Comparison of ENCODE assay signal across 8 cellular contexts in genomic region chr21:45543710-45544448, GRCh38. TPM values are rescaled to one million over a fixed set of nuclear protein-coding genes. Genes with fewer than 3 reads are reported as not detected.
DNase-seq lines count a peak whose midpoint lies in the region; ATAC-seq and TF ChIP-seq lines count a peak whose summit lies in the region.

No MANE protein-coding gene starts in this region.

- TF ChIP-seq CTCF in RWPE2 (IDR thresholded peaks at IDR 0.05; ENCODE audit: poor library complexity, severe bottlenecking) (no peak), colonic mucosa (IDR thresholded peaks at IDR 0.05) (no peak), neutrophil (IDR thresholded peaks at IDR 0.05) (no peak), brain microvascular endothelial cell (IDR thresholded peaks at IDR 0.05; ENCODE audit: low read depth, low read length, missing control alignments) (no peak)

- H3K27me3 ChIP-seq in RWPE2 (ENCODE audit: insufficient read depth, poor library complexity, severe bottlenecking) (no peaks in the 10 kb centered on the region), colonic mucosa (no peaks in the 10 kb centered on the region), neutrophil (no peaks in the 10 kb centered on the region), brain microvascular endothelial cell (replicated peaks) (no peaks in the 10 kb centered on the region)

- no peak overlapping the region for H3K9ac ChIP-seq in colonic mucosa (ENCODE audit: low read depth in 2 of 2, low read length in 2 of 2)

- H3K9me3 ChIP-seq in RWPE2 (ENCODE audit: severe bottlenecking) (no peaks in the 10 kb centered on the region), colonic mucosa (no peaks in the 10 kb centered on the region), neutrophil (no peaks in the 10 kb centered on the region)

- intact Hi-C loops in colonic mucosa (cut with DNase I): no loop called here

- H3K27ac ChIP-seq in RWPE2 (ENCODE audit: poor library complexity, severe bottlenecking) (no peak overlapping the region), colonic mucosa (no peak overlapping the region), neutrophil (peak overlapping the region; percentile 97), brain microvascular endothelial cell (no peak overlapping the region)

- H3K4me3 ChIP-seq in RWPE2 (ENCODE audit: severe bottlenecking): no peak overlapping the region
- H3K4me3 ChIP-seq in colonic mucosa: no peak overlapping the region
- H3K4me3 ChIP-seq in neutrophil (ENCODE audit: low read depth in 1 of 2, low read length in 1 of 2): peak overlapping the region; percentile 84 to 88
- no peak overlapping the region for H3K4me3 ChIP-seq in brain microvascular endothelial cell (ENCODE audit: low read depth, low read length)

- DNase-seq in D341Med (ENCODE audit: low spot score) (peak; percentile 34), RWPE2 (ENCODE audit: low spot score) (peak; percentile 58), colonic mucosa (peak; percentile 18), AG20443 (ENCODE audit: low spot score) (no peak), EL (no peak), dedifferentiated amniotic fluid mesenchymal stem cell (ENCODE audit: extremely low spot score) (no peak), brain microvascular endothelial cell (no peak)

- H3K4me1 ChIP-seq in RWPE2 (ENCODE audit: insufficient read depth, poor library complexity, severe bottlenecking): no peaks in the 10 kb centered on the region
- peaks cover 6% of the 10 kb centered on the region for H3K4me1 ChIP-seq in colonic mucosa
- H3K4me1 ChIP-seq in neutrophil (ENCODE audit: control insufficient read depth in 1 of 2, insufficient read depth in 1 of 2, low read depth in 1 of 2, low read length in 1 of 2): peaks cover 47 to 63% of the 10 kb centered on the region in 2 experiments

- in situ Hi-C loops in brain microvascular endothelial cell (cut with HindIII; ENCODE audit: low pct_ligation_motif_present, low sequenced_read_pairs): no loop called here

- ATAC-seq in RWPE2 (ENCODE audit: low read depth): no peak

- H3K36me3 ChIP-seq in RWPE2 (ENCODE audit: low read depth) (no peaks in the 10 kb centered on the region), colonic mucosa (no peaks in the 10 kb centered on the region), neutrophil (peaks cover 13% of the 10 kb centered on the region), brain microvascular endothelial cell (replicated peaks) (no peaks in the 10 kb centered on the region)

RNA-seq across cellular contexts. Expression of gene SLC19A1, which starts 1.6 kb away (rescaled TPM):
- 10 to 100 TPM; 10.7 to 25.3 TPM for total RNA-seq in colonic mucosa

Comparison
In these comparisons a context has a peak if more than half of its experiments do, and no peak if none do; other contexts are left out.
1. DNase-seq: peak in D341Med (single experiment), RWPE2 (single experiment) and colonic mucosa (single experiment); none in AG20443 (single experiment), EL (single experiment), dedifferentiated amniotic fluid mesenchymal stem cell (single experiment) and brain microvascular endothelial cell (single experiment).
2. H3K4me3 ChIP-seq: peak in neutrophil (2 of 2); none in RWPE2 (single experiment), colonic mucosa (single experiment) and brain microvascular endothelial cell (single experiment).